In the genomic region with DNA sequence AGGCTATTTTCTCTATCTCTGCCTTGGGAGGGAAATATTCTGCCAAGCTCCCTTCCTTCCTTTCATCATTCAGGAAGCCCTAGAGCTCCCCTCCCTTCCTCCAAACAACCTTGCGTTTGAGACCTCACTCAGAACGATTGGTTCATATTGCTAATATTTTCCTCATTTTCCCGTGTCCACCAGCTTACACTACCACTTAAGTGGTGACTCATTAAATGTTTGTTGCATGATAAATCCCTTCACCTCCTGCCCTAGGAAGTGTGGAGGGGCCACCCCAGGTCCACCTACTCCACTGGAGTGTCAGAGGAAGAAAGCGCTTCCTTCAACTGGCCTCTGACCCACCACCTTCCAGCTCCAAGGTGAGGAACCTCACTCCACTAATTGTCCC, we compare ENCODE assay signal across 8 cellular contexts. TPM values are rescaled to one million over a fixed set of nuclear protein-coding genes. Genes with fewer than 3 reads are reported as not detected.
A peak's percentile ranks its signal among the peaks of the same experiment; 100 is the strongest.
DNase-seq lines count a peak whose midpoint lies in the region; ATAC-seq and TF ChIP-seq lines count a peak whose summit lies in the region.

No MANE protein-coding gene starts in this region.

- no peak overlapping the region for H3K9ac ChIP-seq in endodermal cell (ENCODE audit: extremely low read depth, low read length, poor library complexity, severe bottlenecking)

- H3K4me3 Mint-ChIP-seq in activated T-helper 17 cell treated with anti-CD3 and anti-CD28 coated beads, Interleukin-2, amount 50 U/mL, for 72 hours: peak overlapping the region; percentile 32
- no peak overlapping the region for H3K4me3 Mint-ChIP-seq in endodermal cell

- no peaks in the 10 kb centered on the region for H3K27me3 Mint-ChIP-seq in activated T-helper 17 cell treated with anti-CD3 and anti-CD28 coated beads, Interleukin-2, amount 50 U/mL, for 72 hours
- peaks cover 4% of the 10 kb centered on the region for H3K27me3 Mint-ChIP-seq in endodermal cell (ENCODE audit: insufficient read depth)

- H3K4me1 Mint-ChIP-seq in activated T-helper 17 cell treated with anti-CD3 and anti-CD28 coated beads, Interleukin-2, amount 50 U/mL, for 72 hours: peaks cover 31% of the 10 kb centered on the region
- peaks cover 28% of the 10 kb centered on the region for H3K4me1 Mint-ChIP-seq in endodermal cell

- H3K27me3 ChIP-seq in endodermal cell (ENCODE audit: control insufficient read depth, insufficient read depth, low read length, poor library complexity, severe bottlenecking): peaks cover 13% of the 10 kb centered on the region

- peaks cover 8% of the 10 kb centered on the region for H3K4me1 ChIP-seq in endodermal cell (ENCODE audit: control insufficient read depth, insufficient read depth, low read length)

- H3K36me3 Mint-ChIP-seq in activated T-helper 17 cell treated with anti-CD3 and anti-CD28 coated beads, Interleukin-2, amount 50 U/mL, for 72 hours (ENCODE audit: low read depth): peaks cover 24% of the 10 kb centered on the region
- H3K36me3 Mint-ChIP-seq in endodermal cell (ENCODE audit: low read depth): no peaks in the 10 kb centered on the region

- H3K4me3 ChIP-seq in endodermal cell (ENCODE audit: low read length): no peak overlapping the region

- DNase-seq in SIG-M5 treated with dmso at 0.1 percent for 504 hours (lab: John Stamatoyannopoulos, UW; ENCODE audit: unreplicated experiment) (peak; percentile 22), SIG-M5 (lab: John Stamatoyannopoulos, UW) (no peak), iris pigment epithelial cell (ENCODE audit: low read depth) (peak; percentile 89), substantia nigra (lab: John Stamatoyannopoulos, UW) (no peak), endodermal cell (no peak), NCI-H187 treated with DMSO at 0.1 percent for 48 hours (lab: John Stamatoyannopoulos, UW) (no peak), NK-92 (lab: John Stamatoyannopoulos, UW; ENCODE audit: unreplicated experiment) (no peak)

- H3K27ac ChIP-seq in substantia nigra (ENCODE audit: low read depth, low read length, poor library complexity, severe bottlenecking) (peak overlapping the region; percentile 8), endodermal cell (ENCODE audit: low read depth, low read length) (no peak overlapping the region)

- no peak for TF ChIP-seq CTCF in endodermal cell (conservative IDR thresholded peaks at IDR 0.05)

- H3K9me3 ChIP-seq in endodermal cell (ENCODE audit: control insufficient read depth, low read length): no peaks in the 10 kb centered on the region

- ATAC-seq in activated T-helper 17 cell treated with anti-CD3 and anti-CD28 coated beads, Interleukin-2, amount 50 U/mL, for 72 hours (replicated peaks): no peak

- peak overlapping the region; percentile 22 for H3K27ac Mint-ChIP-seq in activated T-helper 17 cell treated with anti-CD3 and anti-CD28 coated beads, Interleukin-2, amount 50 U/mL, for 72 hours
- no peak overlapping the region for H3K27ac Mint-ChIP-seq in endodermal cell

- no peaks in the 10 kb centered on the region for H3K36me3 ChIP-seq in endodermal cell (ENCODE audit: control insufficient read depth, insufficient read depth, low read length)

- 78 to 88% methylated on average over 1 to 4 of the region's 4 CpGs for WGBS in endodermal cell (ENCODE audit: insufficient coverage in 1 of 2, insufficient read length in 1 of 2), 2 experiments

- H3K9me3 Mint-ChIP-seq in activated T-helper 17 cell treated with anti-CD3 and anti-CD28 coated beads, Interleukin-2, amount 50 U/mL, for 72 hours: no peaks in the 10 kb centered on the region
- H3K9me3 Mint-ChIP-seq in endodermal cell: no peaks in the 10 kb centered on the region

RNA-seq across cellular contexts. Expression of a gene that starts 2.3 kb away (rescaled TPM):
- total RNA-seq in activated T-helper 17 cell treated with anti-CD3 and anti-CD28 coated beads, Interleukin-2, amount 50 U/mL, for 72 hours: 10 to 100 TPM; 45.8 to 78.1 TPM
- total RNA-seq in endodermal cell: 10 to 100 TPM; 22.9 to 31.8 TPM
- 22.0 TPM for polyA plus RNA-seq in endodermal cell (2013, experiment 1 of 2)
- polyA plus RNA-seq in endodermal cell (2013, experiment 2 of 2): 24.4 TPM

Comparison
In these comparisons a context has a peak if more than half of its experiments do, and no peak if none do; other contexts are left out.
1. DNase-seq: peak in SIG-M5 treated with dmso at 0.1 percent for 504 hours (single experiment) and iris pigment epithelial cell (single experiment); none in SIG-M5 (single experiment), substantia nigra (0 of 49), endodermal cell (single experiment), NCI-H187 treated with DMSO at 0.1 percent for 48 hours (single experiment) and NK-92 (single experiment).